19 cellular contexts compared by ENCODE assay signal in genomic region chr9:96245399-96245798, GRCh38. TPM values are rescaled to one million over a fixed set of nuclear protein-coding genes. Genes with fewer than 3 reads are reported as not detected.
DNase-seq lines count a peak whose midpoint lies in the region; ATAC-seq and TF ChIP-seq lines count a peak whose summit lies in the region.
"Had no signal": no experiment of that assay in that cellular context is flagged by ENCODE, and none has a peak within 500 bp of the region (broad histone marks: within the 10 kb centered on the region; RNA-seq: fewer than 3 reads in every experiment).

No MANE protein-coding gene starts in this region.

- TF ChIP-seq CTCF in cardiac fibroblast (IDR thresholded peaks at IDR 0.05; ENCODE audit: low read depth, low read length) (peak; percentile 3), type B pancreatic cell (conservative IDR thresholded peaks at IDR 0.05) (peak; percentile 58)

- no peak overlapping the region for H3K4me3 Mint-ChIP-seq in stimulated activated naive CD8-positive, alpha-beta T cell treated with anti-CD3 and anti-CD28 coated beads, Interleukin-15, amount 100 ng/mL, for 72 hours
- no peak overlapping the region for H3K4me3 Mint-ChIP-seq in type B pancreatic cell
- H3K4me3 Mint-ChIP-seq: B cell; T-helper 1 cell treated with Interleukin-12 subunit alpha and Interleukin-12 subunit beta and Interleukin-4 antibody, amounts not matched to agents 30 μg/mL and 1 μg/mL, for 36 hours had no signal

- no peak overlapping the region for H3K27ac Mint-ChIP-seq in stimulated activated naive CD8-positive, alpha-beta T cell treated with anti-CD3 and anti-CD28 coated beads, Interleukin-15, amount 100 ng/mL, for 72 hours
- H3K27ac Mint-ChIP-seq in type B pancreatic cell, result no peak overlapping the region
- H3K27ac Mint-ChIP-seq: B cell; T-helper 1 cell treated with Interleukin-12 subunit alpha and Interleukin-12 subunit beta and Interleukin-4 antibody, amounts not matched to agents 30 μg/mL and 1 μg/mL, for 36 hours had no signal

- H3K4me3 ChIP-seq in cardiac fibroblast (replicated peaks in 1 of 2; ENCODE audit: low read depth in 2 of 2, low read length in 2 of 2), result no peak overlapping the region
- H3K4me3 ChIP-seq: esophagus muscularis mucosa, hepatocyte, mucosa of descending colon, pancreas had no signal

- no peaks in the 10 kb centered on the region for H3K9me3 Mint-ChIP-seq in stimulated activated naive CD8-positive, alpha-beta T cell treated with anti-CD3 and anti-CD28 coated beads, Interleukin-15, amount 100 ng/mL, for 72 hours
- peaks cover 5% of the 10 kb centered on the region for H3K9me3 Mint-ChIP-seq in type B pancreatic cell
- H3K9me3 Mint-ChIP-seq: T-helper 1 cell treated with Interleukin-12 subunit alpha and Interleukin-12 subunit beta and Interleukin-4 antibody, amounts not matched to agents 30 μg/mL and 1 μg/mL, for 36 hours had no signal

- peaks cover 22% of the 10 kb centered on the region for H3K4me1 Mint-ChIP-seq in stimulated activated naive CD8-positive, alpha-beta T cell treated with anti-CD3 and anti-CD28 coated beads, Interleukin-15, amount 100 ng/mL, for 72 hours
- H3K4me1 Mint-ChIP-seq in type B pancreatic cell (ENCODE audit: unreplicated experiment), result peaks cover 18% of the 10 kb centered on the region
- H3K4me1 Mint-ChIP-seq: B cell had no signal

- peak; percentile 36 for DNase-seq in stimulated activated naive CD8-positive, alpha-beta T cell treated with anti-CD3 and anti-CD28 coated beads, Interleukin-15, Interleukin-2, amounts not matched to agents 100 U/mL and 50 U/mL, for 24 hours
- DNase-seq in stimulated activated naive CD8-positive, alpha-beta T cell treated with anti-CD3 and anti-CD28 coated beads, Interleukin-15, amount 100 ng/mL, for 72 hours, result no peak
- peak; percentile 41 for DNase-seq in NAMALWA (ENCODE audit: low spot score)
- DNase-seq in cardiac fibroblast (ENCODE audit: low read depth in 2 of 2), result no peak
- DNase-seq in type B pancreatic cell (ENCODE audit: extremely low spot score, unreplicated experiment), result no peak
- no peak for DNase-seq in G401 (ENCODE audit: low spot score)
- DNase-seq: activated CD4-positive, alpha-beta T cell treated with anti-CD3 and anti-CD28 coated beads for 1 hour; IMR-90; left cardiac atrium; mucosa of descending colon; NCI-H1436; NCI-H446 treated with DMSO at 0.1 percent for 48 hours; pancreas had no signal

- peaks cover 81% of the 10 kb centered on the region for H3K27me3 Mint-ChIP-seq in stimulated activated naive CD8-positive, alpha-beta T cell treated with anti-CD3 and anti-CD28 coated beads, Interleukin-15, amount 100 ng/mL, for 72 hours
- H3K27me3 Mint-ChIP-seq in type B pancreatic cell, result no peaks in the 10 kb centered on the region

- no peaks in the 10 kb centered on the region for H3K36me3 Mint-ChIP-seq in type B pancreatic cell

- no peak for ATAC-seq in stimulated activated naive CD8-positive, alpha-beta T cell treated with anti-CD3 and anti-CD28 coated beads, Interleukin-15, Interleukin-2, amounts not matched to agents 100 U/mL and 50 U/mL, for 24 hours
- ATAC-seq in stimulated activated naive CD8-positive, alpha-beta T cell treated with anti-CD3 and anti-CD28 coated beads, Interleukin-15, amount 100 ng/mL, for 72 hours, result no peak
- ATAC-seq in GM21390 (IDR thresholded peaks at IDR 0.05; ENCODE audit: unreplicated experiment), result no peak
- ATAC-seq in HG02973 (IDR thresholded peaks at IDR 0.05; ENCODE audit: unreplicated experiment), result no peak
- ATAC-seq: left cardiac atrium, mucosa of descending colon had no signal

- in situ Hi-C loops in G401 (cut with HindIII; ENCODE audit: low sequenced_read_pairs), result no loop called here

RNA-seq across cellular contexts. Expression of gene HSD17B3, which starts 56.6 kb away (rescaled TPM):
- total RNA-seq in type B pancreatic cell (ENCODE audit: low replicate concordance), result not detected in 2 replicates
- not detected in 2 replicates for total RNA-seq in G401 (2014; rRNA removed; shearing (Covaris generic))
- total RNA-seq: B cell had no signal

Comparison
In these comparisons a context has a peak if more than half of its experiments do, and no peak if none do; other contexts are left out.
1. DNase-seq: peak in stimulated activated naive CD8-positive, alpha-beta T cell treated with anti-CD3 and anti-CD28 coated beads, Interleukin-15, Interleukin-2, amounts not matched to agents 100 U/mL and 50 U/mL, for 24 hours (single experiment) and NAMALWA (single experiment); none in stimulated activated naive CD8-positive, alpha-beta T cell treated with anti-CD3 and anti-CD28 coated beads, Interleukin-15, amount 100 ng/mL, for 72 hours (0 of 2), cardiac fibroblast (0 of 2), type B pancreatic cell (single experiment) and G401 (single experiment).